Comparison of ENCODE assay signal across 31 cellular contexts in genomic region chr3:64254443-64254842, GRCh38. TPM values are rescaled to one million over a fixed set of nuclear protein-coding genes. Genes with fewer than 3 reads are reported as not detected.
"Had no signal": no experiment of that assay in that cellular context is flagged by ENCODE, and none has a peak within 500 bp of the region (broad histone marks: within the 10 kb centered on the region; RNA-seq: fewer than 3 reads in every experiment).

No MANE protein-coding gene starts in this region.

- DNase-seq: activated CD4-positive, alpha-beta memory T cell treated with anti-CD3 and anti-CD28 coated beads for 36 hours; activated CD4-positive, alpha-beta T cell treated with anti-CD3 and anti-CD28 coated beads, Interleukin-2, amount 10 ng/mL, durations not matched to agents 24 days and 14 days; activated CD4-positive, CD25-positive, alpha-beta regulatory T cell treated with anti-CD3 and anti-CD28 coated beads, Interleukin-2, amount 50 U/mL, for 72 hours; activated CD8-positive, alpha-beta memory T cell treated with anti-CD3 and anti-CD28 coated beads, Interleukin-2, amount 50 U/mL, for 4 hours; activated effector memory CD4-positive, alpha-beta T cell treated with anti-CD3 and anti-CD28 coated beads, Interleukin-2, amount 50 U/mL, for 16 hours; activated naive CD4-positive, alpha-beta T cell treated with anti-CD3 and anti-CD28 coated beads for 36 hours; activated naive CD8-positive, alpha-beta T cell treated with anti-CD3 and anti-CD28 coated beads for 36 hours; activated T-cell treated with anti-CD3 and anti-CD28 coated beads, Interleukin-2, amount 50 U/mL, for 1 hour; adrenal gland; brain microvascular endothelial cell; central memory CD4-positive, alpha-beta T cell; endodermal cell; heart right ventricle; kidney glomerular epithelial cell; left lung; naive B cell; nephron progenitor cell; retina; spleen; stimulated activated CD4-positive, alpha-beta T cell treated with anti-CD3 and anti-CD28 coated beads, Interleukin-2, amount 100 ng/mL, for 48 hours; stimulated activated naive CD4-positive, alpha-beta T cell treated with Interleukin-2 at 50 U/mL for 16 hours; T-helper 2 cell had no signal

- H3K4me3 ChIP-seq: adrenal gland, ascending aorta, heart right ventricle, left lung, spleen, thoracic aorta, vagina had no signal

- H3K27ac ChIP-seq: adrenal gland, ascending aorta, brain microvascular endothelial cell, foreskin keratinocyte, heart right ventricle, left lung, neutrophil, spleen, thoracic aorta, vagina had no signal

- ATAC-seq: esophagus mucosa, foreskin keratinocyte, heart right ventricle, left lung, sciatic nerve had no signal

- H3K27me3 ChIP-seq: adrenal gland, ascending aorta, brain microvascular endothelial cell, foreskin keratinocyte, heart right ventricle, left lung, neutrophil, spleen, vagina had no signal

- H3K9me3 ChIP-seq: adrenal gland, ascending aorta, heart right ventricle, left lung, neutrophil, spleen, thoracic aorta, vagina had no signal

- H3K36me3 ChIP-seq: adrenal gland, brain microvascular endothelial cell, left lung, neutrophil, spleen, thoracic aorta, vagina had no signal

- H3K4me1 ChIP-seq: left lung, spleen had no signal

RNA-seq across cellular contexts. Expression of gene PRICKLE2, which starts 29.2 kb away (rescaled TPM):
- total RNA-seq: activated CD4-positive, alpha-beta memory T cell treated with anti-CD3 and anti-CD28 coated beads for 36 hours; activated CD4-positive, alpha-beta T cell treated with anti-CD3 and anti-CD28 coated beads, Interleukin-2, amount 10 ng/mL, durations not matched to agents 24 days and 14 days; activated CD8-positive, alpha-beta memory T cell treated with anti-CD3 and anti-CD28 coated beads for 36 hours; activated naive CD8-positive, alpha-beta T cell treated with anti-CD3 and anti-CD28 coated beads for 36 hours; activated T-helper 1 cell treated with anti-CD3 and anti-CD28 coated beads, Interleukin-12 subunit alpha, Interleukin-12 subunit beta, Interleukin-2, Interleukin-4 antibody, amounts not matched to agents 30 ng/mL and 10 ng/mL and 1 ng/mL, durations not matched to agents 14 hours and 24 hours and 36 hours had no signal
